ENCODE assay signal across 15 cellular contexts in the genomic region with DNA sequence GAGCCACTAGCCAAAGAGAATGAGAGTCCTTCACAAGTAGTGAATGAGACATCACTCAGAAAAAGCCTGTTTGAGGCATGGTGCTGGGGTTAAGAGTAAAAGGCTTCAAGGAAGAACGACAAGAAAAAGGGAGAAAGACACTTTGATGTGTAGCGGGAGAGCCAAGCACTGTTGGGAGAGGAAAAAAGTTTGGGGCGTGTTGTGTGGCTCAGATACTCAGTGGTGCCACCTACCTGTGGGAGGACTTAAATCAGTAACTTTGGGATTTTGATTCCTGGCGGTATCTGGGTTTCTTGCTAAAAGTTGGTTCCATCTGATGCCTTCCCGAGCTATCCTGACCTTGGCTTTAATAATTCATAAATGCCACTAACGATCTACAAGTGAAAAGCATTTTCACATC. TPM values are rescaled to one million over a fixed set of nuclear protein-coding genes. Genes with fewer than 3 reads are reported as not detected.
DNase-seq lines count a peak whose midpoint lies in the region; ATAC-seq, FAIRE-seq and TF ChIP-seq lines count a peak whose summit lies in the region.
"Had no signal": no experiment of that assay in that cellular context is flagged by ENCODE, and none has a peak within 500 bp of the region (broad histone marks: within the 10 kb centered on the region; RNA-seq: fewer than 3 reads in every experiment).

No MANE protein-coding gene starts in this region.

- DNase-seq in stimulated activated CD4-positive, alpha-beta T cell treated with anti-CD3 and anti-CD28 coated beads, Interleukin-1b, Interleukin-23, amount 100 ng/mL, for 48 hours = peak; percentile 3
- no peak for DNase-seq in stimulated activated CD4-positive, alpha-beta T cell treated with anti-CD3 and anti-CD28 coated beads, Interleukin-12 subunit alpha, Interleukin-12 subunit beta, amount 100 ng/mL, for 4 hours
- DNase-seq in LHCN-M2 (ENCODE audit: low read depth) (peak; percentile 5), bronchial epithelial cell (ENCODE audit: low read depth) (no peak), tibial artery (no peak), left ventricle myocardium inferior (no peak), T-helper 17 cell (no peak)
- DNase-seq: activated T-cell treated with anti-CD3 and anti-CD28 coated beads, Interleukin-2, amount 50 U/mL, for 1 hour; caudate nucleus; NCI-H2227 treated with DMSO at 0.1 percent for 48 hours had no signal

- H3K4me1 ChIP-seq in tibial artery = no peaks in the 10 kb centered on the region
- H3K4me1 ChIP-seq in left ventricle myocardium inferior = no peaks in the 10 kb centered on the region

- H3K27ac Mint-ChIP-seq in T-helper 17 cell = no peak overlapping the region
- H3K27ac Mint-ChIP-seq: memory B cell had no signal

- TF ChIP-seq CTCF in bronchial epithelial cell (IDR thresholded peaks at IDR 0.05; ENCODE audit: insufficient read depth, low read length, severe bottlenecking) = peak; percentile 8
- no peak for TF ChIP-seq CTCF in tibial artery (IDR thresholded peaks at IDR 0.05)
- no peak for TF ChIP-seq CTCF in left ventricle myocardium inferior (IDR thresholded peaks at IDR 0.05; ENCODE audit: borderline replicate concordance)

- peaks cover 29% of the 10 kb centered on the region for H3K27me3 Mint-ChIP-seq in T-helper 17 cell

- H3K9me3 ChIP-seq in tibial artery (no peaks in the 10 kb centered on the region), left ventricle myocardium inferior (replicated peaks) (peaks cover 16% of the 10 kb centered on the region), T-helper 17 cell (ENCODE audit: control insufficient read depth, low read length, poor library complexity, severe bottlenecking) (no peaks in the 10 kb centered on the region)

- H3K36me3 ChIP-seq in bronchial epithelial cell (ENCODE audit: control insufficient read depth, insufficient read depth, low read length) = no peaks in the 10 kb centered on the region
- no peaks in the 10 kb centered on the region for H3K36me3 ChIP-seq in tibial artery
- H3K36me3 ChIP-seq in left ventricle myocardium inferior = no peaks in the 10 kb centered on the region

- no peaks in the 10 kb centered on the region for H3K4me1 Mint-ChIP-seq in T-helper 17 cell
- H3K4me1 Mint-ChIP-seq: memory B cell had no signal

- H3K4me3 ChIP-seq in bronchial epithelial cell (ENCODE audit: low read depth, low read length) (no peak overlapping the region), tibial artery (no peak overlapping the region), left ventricle myocardium inferior (no peak overlapping the region)

- H3K36me3 Mint-ChIP-seq in T-helper 17 cell (ENCODE audit: low read depth) = peaks cover 9% of the 10 kb centered on the region

- H3K4me3 Mint-ChIP-seq in T-helper 17 cell = no peak overlapping the region
- H3K4me3 Mint-ChIP-seq: memory B cell had no signal

- ATAC-seq in GM18868 (IDR thresholded peaks at IDR 0.05; ENCODE audit: unreplicated experiment) (no peak), T-helper 17 cell (no peak)

- intact Hi-C loops in tibial artery (cut with DNase I; ENCODE audit: low total_unique reads) (no loop called here), left ventricle myocardium inferior (cut with micrococcal nuclease) (no loop called here)

- H3K27me3 ChIP-seq in bronchial epithelial cell (ENCODE audit: control insufficient read depth, insufficient read depth, low read length) (no peaks in the 10 kb centered on the region), tibial artery (peaks cover 0 to 15% of the 10 kb centered on the region in 2 donors), left ventricle myocardium inferior (ENCODE audit: low read depth) (peaks cover 45% of the 10 kb centered on the region)

- FAIRE-seq in bronchial epithelial cell (lab: Jason Lieb, UNC) = no peak

- H3K27ac ChIP-seq in tibial artery (no peak overlapping the region), left ventricle myocardium inferior (replicated peaks) (no peak overlapping the region)

RNA-seq across cellular contexts. Expression of gene ELSPBP1, which starts 12.3 kb away (rescaled TPM):
- not detected in 2 replicates for total RNA-seq in LHCN-M2 (2014; rRNA removed)
- polyA plus RNA-seq in LHCN-M2 (2012) = not detected
- total RNA-seq in bronchial epithelial cell = not detected in 2 replicates
- total RNA-seq in left ventricle myocardium inferior = not detected
- not detected for total RNA-seq in T-helper 17 cell
- total RNA-seq: Daoy; renal cortical epithelial cell; T-helper 1 cell treated with Interleukin-12 subunit alpha and Interleukin-12 subunit beta and Interleukin-4 antibody, amounts not matched to agents 30 ng/mL and 1 ng/mL, for 36 hours had no signal

RNA-seq across cellular contexts. Expression of gene BSPH1, which starts 14.8 kb away (rescaled TPM):
- total RNA-seq in LHCN-M2 (2014; rRNA removed) (not detected in 2 replicates), bronchial epithelial cell (not detected in 2 replicates), left ventricle myocardium inferior (not detected), T-helper 17 cell (not detected)
- not detected for polyA plus RNA-seq in LHCN-M2 (2012)
- total RNA-seq: Daoy; renal cortical epithelial cell; T-helper 1 cell treated with Interleukin-12 subunit alpha and Interleukin-12 subunit beta and Interleukin-4 antibody, amounts not matched to agents 30 ng/mL and 1 ng/mL, for 36 hours had no signal

RNA-seq across cellular contexts. Expression of gene CABP5, which starts 37.1 kb away (rescaled TPM):
- not detected in 2 replicates for total RNA-seq in LHCN-M2 (2014; rRNA removed)
- not detected for polyA plus RNA-seq in LHCN-M2 (2012)
- not detected in 2 replicates for total RNA-seq in bronchial epithelial cell
- total RNA-seq in left ventricle myocardium inferior = not detected
- 1 to 10 TPM in 1 of 2 donors, not detected in 1; 9.2 TPM for total RNA-seq in T-helper 17 cell
- total RNA-seq: Daoy; renal cortical epithelial cell; T-helper 1 cell treated with Interleukin-12 subunit alpha and Interleukin-12 subunit beta and Interleukin-4 antibody, amounts not matched to agents 30 ng/mL and 1 ng/mL, for 36 hours had no signal

Comparison
In these comparisons a context has a peak if more than half of its experiments do, and no peak if none do; other contexts are left out.
1. DNase-seq: peak in stimulated activated CD4-positive, alpha-beta T cell treated with anti-CD3 and anti-CD28 coated beads, Interleukin-1b, Interleukin-23, amount 100 ng/mL, for 48 hours (single experiment) and LHCN-M2 (single experiment); none in stimulated activated CD4-positive, alpha-beta T cell treated with anti-CD3 and anti-CD28 coated beads, Interleukin-12 subunit alpha, Interleukin-12 subunit beta, amount 100 ng/mL, for 4 hours (single experiment), bronchial epithelial cell (single experiment), tibial artery (0 of 2), left ventricle myocardium inferior (single experiment) and T-helper 17 cell (0 of 3).